ENCODE assay signal across 9 cellular contexts in the genomic region with DNA sequence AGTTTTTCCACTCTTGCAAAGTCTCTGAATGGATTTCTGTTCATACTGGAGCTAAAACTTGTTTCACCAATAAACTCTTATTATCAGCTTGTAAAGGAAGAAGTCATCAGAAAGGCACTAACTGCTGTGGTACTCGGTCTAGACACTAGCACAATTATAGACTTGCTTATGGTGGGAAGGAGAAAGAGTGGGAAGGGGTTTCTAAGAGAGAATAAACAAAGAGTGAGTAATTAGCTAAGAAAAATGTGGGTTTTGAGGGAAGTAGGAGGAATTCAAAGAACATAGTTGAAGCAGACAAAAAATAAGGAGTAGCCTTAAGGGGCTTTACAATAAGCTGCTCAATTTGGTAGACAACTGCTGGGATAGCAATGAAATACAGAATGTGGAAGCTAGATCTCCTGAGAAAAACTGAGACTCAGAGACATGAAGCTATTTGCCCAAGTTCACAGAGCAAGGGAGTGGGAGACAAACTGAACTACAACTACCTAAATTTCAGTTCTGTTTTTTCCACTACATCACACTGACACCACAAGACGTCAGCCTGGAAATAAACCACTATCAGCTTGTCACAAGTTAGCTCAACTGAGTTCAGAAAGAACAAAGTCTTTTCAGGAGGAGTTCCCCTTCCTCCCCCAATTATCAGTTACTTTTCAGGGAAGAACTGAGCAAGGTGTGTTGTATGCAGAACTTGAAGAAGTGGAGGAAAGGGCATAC. TPM values are rescaled to one million over a fixed set of nuclear protein-coding genes. Genes with fewer than 3 reads are reported as not detected.
A peak's percentile ranks its signal among the peaks of the same experiment; 100 is the strongest.
DNase-seq lines count a peak whose midpoint lies in the region; ATAC-seq and TF ChIP-seq lines count a peak whose summit lies in the region.
"Had no signal": no experiment of that assay in that cellular context is flagged by ENCODE, and none has a peak within 500 bp of the region (broad histone marks: within the 10 kb centered on the region; RNA-seq: fewer than 3 reads in every experiment).

No MANE protein-coding gene starts in this region.

- H3K27me3 Mint-ChIP-seq in CD4-positive, alpha-beta memory T cell = no peaks in the 10 kb centered on the region
- no peaks in the 10 kb centered on the region for H3K27me3 Mint-ChIP-seq in activated naive CD8-positive, alpha-beta T cell
- H3K27me3 Mint-ChIP-seq in glutamatergic neuron (ENCODE audit: unreplicated experiment) = no peaks in the 10 kb centered on the region

- peaks cover 43% of the 10 kb centered on the region for H3F3A ChIP-seq in smooth muscle cell (ENCODE audit: low read depth)

- H3K9me3 ChIP-seq in CD4-positive, alpha-beta memory T cell (ENCODE audit: control insufficient read depth in 1 of 2, low read length in 2 of 2) = no peaks in the 10 kb centered on the region
- no peaks in the 10 kb centered on the region for H3K9me3 ChIP-seq in smooth muscle cell (replicated peaks; ENCODE audit: low read depth)
- H3K9me3 ChIP-seq: neutrophil had no signal

- H3K79me2 ChIP-seq in smooth muscle cell (ENCODE audit: low read depth) = peaks cover 88% of the 10 kb centered on the region

- CTCF ChIA-PET in CD4-positive, alpha-beta memory T cell (lab: Charles Lee; ENCODE audit: partially characterized antibody) = interaction anchor here (0.8 to 1.5 kb wide), 7 partner anchors 10 to 353 kb away, joined by 3 to 4 read pairs (median 3); a partner anchor contains a TSS

- peaks cover 22 to 29% of the 10 kb centered on the region in 2 donors for H3K36me3 Mint-ChIP-seq in CD4-positive, alpha-beta memory T cell
- H3K36me3 Mint-ChIP-seq in activated naive CD8-positive, alpha-beta T cell = peaks cover 23% of the 10 kb centered on the region
- peaks cover 12% of the 10 kb centered on the region for H3K36me3 Mint-ChIP-seq in glutamatergic neuron (ENCODE audit: unreplicated experiment)

- no peak for DNase-seq in CD4-positive, alpha-beta memory T cell
- DNase-seq in smooth muscle cell (lab: John Stamatoyannopoulos, UW; ENCODE audit: unreplicated experiment) (no peak), glutamatergic neuron (no peak), ureter (ENCODE audit: low spot score) (no peak), cerebellum (ENCODE audit: low spot score) (no peak)

- TF ChIP-seq CTCF in smooth muscle cell (IDR thresholded peaks at IDR 0.05; ENCODE audit: borderline replicate concordance, insufficient read depth, poor library complexity, severe bottlenecking) = no peak
- TF ChIP-seq CTCF in glutamatergic neuron (IDR thresholded peaks at IDR 0.05; ENCODE audit: partially characterized antibody, unreplicated experiment) = no peak

- H2AFZ ChIP-seq in smooth muscle cell (ENCODE audit: low read depth) = no peak overlapping the region

- POLR2A ChIA-PET in CD4-positive, alpha-beta memory T cell (lab: Charles Lee; ENCODE audit: partially characterized antibody) = no interaction called here

- intact Hi-C loops in CD4-positive, alpha-beta memory T cell (cut with micrococcal nuclease) = loop anchor here (5.0 kb wide), 1 partner anchor 60 kb away; a partner anchor contains a TSS

- no peaks in the 10 kb centered on the region for H3K4me1 ChIP-seq in CD4-positive, alpha-beta memory T cell (ENCODE audit: insufficient read depth, low read length)
- peaks cover 35% of the 10 kb centered on the region for H3K4me1 ChIP-seq in smooth muscle cell (ENCODE audit: low read depth)

- H3K27me3 ChIP-seq in CD4-positive, alpha-beta memory T cell (ENCODE audit: insufficient read depth, low read length) = no peaks in the 10 kb centered on the region
- H3K27me3 ChIP-seq in smooth muscle cell (ENCODE audit: low read depth) = no peaks in the 10 kb centered on the region
- H3K27me3 ChIP-seq: neutrophil had no signal

- H3K9me3 Mint-ChIP-seq in CD4-positive, alpha-beta memory T cell = peaks cover 0 to 10% (median 0%) of the 10 kb centered on the region in 8 donors
- H3K9me3 Mint-ChIP-seq in activated naive CD8-positive, alpha-beta T cell (ENCODE audit: low read depth) = peaks cover 9% of the 10 kb centered on the region
- peaks cover 1% of the 10 kb centered on the region for H3K9me3 Mint-ChIP-seq in glutamatergic neuron (ENCODE audit: unreplicated experiment)

- peak overlapping the region; percentile 71 for H3K4me2 ChIP-seq in smooth muscle cell

- H3K4me1 Mint-ChIP-seq in CD4-positive, alpha-beta memory T cell = peaks cover 4 to 20% (median 12%) of the 10 kb centered on the region in 4 donors
- H3K4me1 Mint-ChIP-seq in activated naive CD8-positive, alpha-beta T cell (ENCODE audit: low read depth) = peaks cover 21% of the 10 kb centered on the region
- peaks cover 10% of the 10 kb centered on the region for H3K4me1 Mint-ChIP-seq in glutamatergic neuron (ENCODE audit: low read depth, unreplicated experiment)

- peak overlapping the region in 4 of 7 donors; percentile 17 to 63 (median 46) for H3K27ac Mint-ChIP-seq in CD4-positive, alpha-beta memory T cell
- H3K27ac Mint-ChIP-seq in activated naive CD8-positive, alpha-beta T cell = peak overlapping the region; percentile 87
- H3K27ac Mint-ChIP-seq in glutamatergic neuron (ENCODE audit: unreplicated experiment) = no peak overlapping the region

- H3K9ac ChIP-seq in smooth muscle cell (ENCODE audit: low read depth) = peak overlapping the region; percentile 94

- no peaks in the 10 kb centered on the region for H3K36me3 ChIP-seq in CD4-positive, alpha-beta memory T cell (ENCODE audit: insufficient read depth, low read length)
- peaks cover 7% of the 10 kb centered on the region for H3K36me3 ChIP-seq in smooth muscle cell (ENCODE audit: low read depth)
- H3K36me3 ChIP-seq: neutrophil had no signal

- H3K27ac ChIP-seq in CD4-positive, alpha-beta memory T cell (ENCODE audit: low read depth, low read length) = no peak overlapping the region
- H3K27ac ChIP-seq in smooth muscle cell (ENCODE audit: low read depth) = peak overlapping the region; percentile 100
- H3K27ac ChIP-seq: neutrophil had no signal

- H4K20me1 ChIP-seq in smooth muscle cell (ENCODE audit: low read depth) = no peaks in the 10 kb centered on the region

- WGBS in smooth muscle cell (ENCODE audit: low lambda C conversion rate) = 0% methylated on average over 2 of the region's 2 CpGs

- no peak overlapping the region for H3K4me3 ChIP-seq in CD4-positive, alpha-beta memory T cell (ENCODE audit: low read length in 2 of 2)
- H3K4me3 ChIP-seq in smooth muscle cell = no peak overlapping the region

- ATAC-seq in GM19372 (IDR thresholded peaks at IDR 0.05; ENCODE audit: low read depth, unreplicated experiment) = peak; percentile 86
- ATAC-seq in HG03432 (IDR thresholded peaks at IDR 0.05; ENCODE audit: unreplicated experiment) = peak; percentile 91

- no peak overlapping the region for H3K4me3 Mint-ChIP-seq in CD4-positive, alpha-beta memory T cell
- H3K4me3 Mint-ChIP-seq in activated naive CD8-positive, alpha-beta T cell = peak overlapping the region; percentile 8
- no peak overlapping the region for H3K4me3 Mint-ChIP-seq in glutamatergic neuron (ENCODE audit: unreplicated experiment)

RNA-seq across cellular contexts. Expression of a gene that starts 59.7 kb away (rescaled TPM):
- total RNA-seq in CD4-positive, alpha-beta memory T cell = 10 to 100 TPM; 16.1 to 18.1 TPM
- 1 to 10 TPM; 1.7 to 2.6 TPM for polyA plus RNA-seq in CD4-positive, alpha-beta memory T cell
- 70.9 and 91.7 TPM in 2 replicates for total RNA-seq in smooth muscle cell
- 21.3 and 30.8 TPM in 2 replicates for polyA plus RNA-seq in smooth muscle cell
- 48.1 TPM for total RNA-seq in glutamatergic neuron (ENCODE audit: unreplicated experiment)
- total RNA-seq in ureter = 73.3 TPM
- 137 TPM for total RNA-seq in cerebellum
